ENCODE assay signal across 8 cellular contexts in the genomic region with DNA sequence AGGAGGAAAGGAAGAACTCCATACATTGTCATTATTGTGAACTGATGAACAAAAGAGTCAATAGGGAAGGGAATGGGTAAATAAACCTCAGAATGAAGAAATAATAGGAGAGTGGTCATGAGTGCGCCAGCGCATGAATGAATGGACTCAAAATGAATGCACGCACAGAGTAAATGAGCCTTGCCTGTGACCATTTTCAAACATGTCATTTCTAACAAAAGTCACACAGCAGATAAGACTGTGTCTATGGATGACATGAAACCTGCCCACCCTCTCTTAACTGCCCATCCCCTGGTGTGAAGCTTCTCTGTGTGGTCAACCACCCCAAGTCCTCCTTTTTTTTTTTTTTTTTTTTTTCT.
A peak's percentile ranks its signal among the peaks of the same experiment; 100 is the strongest.
DNase-seq lines count a peak whose midpoint lies in the region; ATAC-seq, FAIRE-seq and TF ChIP-seq lines count a peak whose summit lies in the region.

No MANE protein-coding gene starts in this region.

- no peak for TF ChIP-seq RAD21 in HepG2 (CRISPR knock-in tag; IDR thresholded peaks at IDR 0.05)

- peak overlapping the region; percentile 60 for H3K27ac Mint-ChIP-seq in dendritic cell treated with granulocyte-macrophage colony-stimulating factor and Interleukin-4, amounts not matched to agents 40 ng/mL and 50 ng/mL, for 4 days

- peak; percentile 3; the same call in 2 of the 3 replicates for ATAC-seq in HepG2
- ATAC-seq in right lobe of liver = no peak
- ATAC-seq in HG03280 (IDR thresholded peaks at IDR 0.05; ENCODE audit: unreplicated experiment) = peak; percentile 25

- H3K36me3 ChIP-seq in HepG2 (replicated peaks in 1 of 2; ENCODE audit: control insufficient read depth in 1 of 2, insufficient read depth in 2 of 2, low read length in 2 of 2) = no peaks in the 10 kb centered on the region
- no peaks in the 10 kb centered on the region for H3K36me3 ChIP-seq in right lobe of liver

- intact Hi-C loops in HepG2 (cut with micrococcal nuclease; ENCODE audit: unreplicated experiment) (no loop called here), right lobe of liver (cut with DNase I) (loop anchor here in 1 of 2 donors (10.0 kb wide), 2 partner anchors 253 to 1033 kb away; no protein-coding TSS in a partner anchor)
- intact Hi-C loops in dendritic cell treated with granulocyte-macrophage colony-stimulating factor and Interleukin-4, amounts not matched to agents 40 ng/mL and 50 ng/mL, for 4 days (cut with micrococcal nuclease) = loop anchor here (2.0 to 10.0 kb wide), 5 partner anchors 120 to 1973 kb away; partner anchors contain the start of gene GYPC

- no peak for TF ChIP-seq CTCF in HepG2 (CRISPR knock-in tag; IDR thresholded peaks at IDR 0.05)
- TF ChIP-seq CTCF in right lobe of liver (IDR thresholded peaks at IDR 0.05) = no peak

- H3K27ac ChIP-seq in HepG2 (ENCODE audit: extremely low read length, insufficient read depth, low read length) (no peak overlapping the region), right lobe of liver (no peak overlapping the region)

- FAIRE-seq in HepG2 (lab: Jason Lieb, UNC) = no peak

- H3K4me1 ChIP-seq in HepG2 (ENCODE audit: insufficient read depth, low read length) = peaks cover 8% of the 10 kb centered on the region
- no peaks in the 10 kb centered on the region for H3K4me1 ChIP-seq in right lobe of liver

- H3K27me3 Mint-ChIP-seq in dendritic cell treated with granulocyte-macrophage colony-stimulating factor and Interleukin-4, amounts not matched to agents 40 ng/mL and 50 ng/mL, for 4 days = peaks cover 15% of the 10 kb centered on the region

- WGBS in HepG2 (ENCODE audit: low lambda C conversion rate) = 17% methylated on average over 3 of the region's 3 CpGs
- 17% methylated on average over 3 of the region's 3 CpGs for WGBS in right lobe of liver (ENCODE audit: insufficient coverage, low coverage, low lambda C conversion rate, missing lambda C conversion rate)

- POLR2A ChIA-PET in HepG2 (lab: Yijun Ruan, JAX) = no interaction called here

- no peak overlapping the region for H2AFZ ChIP-seq in HepG2 (ENCODE audit: low read length)

- H3K9me3 ChIP-seq in HepG2 (ENCODE audit: low read length) = no peaks in the 10 kb centered on the region
- no peaks in the 10 kb centered on the region for H3K9me3 ChIP-seq in right lobe of liver

- no peak for TF ChIP-seq EP300 in HepG2 (IDR thresholded peaks at IDR 0.05; ENCODE audit: low read depth in 2 of 2, low read length in 2 of 2)
- TF ChIP-seq EP300 in HepG2 (CRISPR knock-in tag; IDR thresholded peaks at IDR 0.05; ENCODE audit: borderline replicate concordance) = no peak

- in situ Hi-C loops in HepG2 (cut with HindIII; ENCODE audit: extremely low pct_ligation_motif_present, low pct_unique_long_range_greater_than_20kb) = loop anchor here (5.0 to 25.0 kb wide), 3 partner anchors 250 to 1965 kb away; no protein-coding TSS in a partner anchor

- H3K27me3 ChIP-seq in HepG2 (ENCODE audit: control insufficient read depth in 1 of 2, insufficient read depth in 2 of 2, low read length in 2 of 2) (peaks cover 8 to 68% of the 10 kb centered on the region in 2 experiments; a peak in 4 of 5 replicates), right lobe of liver (no peaks in the 10 kb centered on the region)

- H3K9ac ChIP-seq in HepG2 (ENCODE audit: insufficient read depth, low read depth, low read length) = no peak overlapping the region

- H3K9me3 Mint-ChIP-seq in dendritic cell treated with granulocyte-macrophage colony-stimulating factor and Interleukin-4, amounts not matched to agents 40 ng/mL and 50 ng/mL, for 4 days = no peaks in the 10 kb centered on the region

- H3K4me2 ChIP-seq in HepG2 (ENCODE audit: low read depth, low read length) = 0 out of 2 replicates have a peak overlapping the region, but pooled peaks have one; percentile 91

- TF ChIP-seq POLR2A in HepG2 (IDR thresholded peaks at IDR 0.05; ENCODE audit: insufficient read depth in 1 of 2, low read depth in 2 of 2, low read length in 2 of 2) (no peak), right lobe of liver (IDR thresholded peaks at IDR 0.05) (no peak)

- DNase-seq in HepG2 (ENCODE audit: low spot score) (no peak), right lobe of liver (no peak), NCI-H2081 (lab: John Stamatoyannopoulos, UW) (no peak), COLO829 (ENCODE audit: low spot score) (no peak), NCI-H748 treated with DMSO at 0.1 percent for 48 hours (lab: John Stamatoyannopoulos, UW) (no peak)
- DNase-seq in activated CD8-positive, alpha-beta memory T cell treated with anti-CD3 and anti-CD28 coated beads for 24 hours = no peak

- no peaks in the 10 kb centered on the region for H3K79me2 ChIP-seq in HepG2 (ENCODE audit: insufficient read depth, low read length)

- no peak overlapping the region; a peak in 1 of 6 replicates for H3K4me3 ChIP-seq in HepG2 (replicated peaks in 1 of 3; ENCODE audit: insufficient read depth in 1 of 3, low read depth in 2 of 3, low read length in 3 of 3)
- no peak overlapping the region for H3K4me3 ChIP-seq in right lobe of liver

- H3K36me3 Mint-ChIP-seq in dendritic cell treated with granulocyte-macrophage colony-stimulating factor and Interleukin-4, amounts not matched to agents 40 ng/mL and 50 ng/mL, for 4 days (ENCODE audit: low read depth) = no peaks in the 10 kb centered on the region

- BruUV-seq in HepG2 (replicated peaks; lab: Mats Ljungman, UMichigan) = no TSS peak

- peak overlapping the region; percentile 83 for H3K4me3 Mint-ChIP-seq in dendritic cell treated with granulocyte-macrophage colony-stimulating factor and Interleukin-4, amounts not matched to agents 40 ng/mL and 50 ng/mL, for 4 days

- CTCF ChIA-PET in HepG2 (lab: Yijun Ruan, JAX; ENCODE audit: low intra/inter-chr PET ratio, low total read pairs) = interaction anchor here (1.5 to 3.4 kb wide), 2 partner anchors 249 to 533 kb away, joined by 8 to 21 read pairs; no protein-coding TSS in a partner anchor

- H3K4me1 Mint-ChIP-seq in dendritic cell treated with granulocyte-macrophage colony-stimulating factor and Interleukin-4, amounts not matched to agents 40 ng/mL and 50 ng/mL, for 4 days (ENCODE audit: low read depth) = peaks cover 35% of the 10 kb centered on the region

- no peaks in the 10 kb centered on the region for H4K20me1 ChIP-seq in HepG2 (ENCODE audit: insufficient read depth, low read length)

TF ChIP-seq in HepG2, 621 proteins besides CTCF, POLR2A, EP300 and RAD21:
- no peak for TF ChIP-seq ZNF317 (CRISPR knock-in tag; IDR thresholded peaks at IDR 0.05)
- peak; percentile 8; the same call in 1 of the 2 replicates for TF ChIP-seq ZNF441 (CRISPR knock-in tag; IDR thresholded peaks at IDR 0.05; ENCODE audit: borderline replicate concordance)

Comparison
In these comparisons a context has a peak if more than half of its experiments do, and no peak if none do; other contexts are left out.
1. ATAC-seq: peak in HepG2 (single experiment) and HG03280 (single experiment); none in right lobe of liver (0 of 4).